ENCODE assay signal across 8 cellular contexts in the genomic region with DNA sequence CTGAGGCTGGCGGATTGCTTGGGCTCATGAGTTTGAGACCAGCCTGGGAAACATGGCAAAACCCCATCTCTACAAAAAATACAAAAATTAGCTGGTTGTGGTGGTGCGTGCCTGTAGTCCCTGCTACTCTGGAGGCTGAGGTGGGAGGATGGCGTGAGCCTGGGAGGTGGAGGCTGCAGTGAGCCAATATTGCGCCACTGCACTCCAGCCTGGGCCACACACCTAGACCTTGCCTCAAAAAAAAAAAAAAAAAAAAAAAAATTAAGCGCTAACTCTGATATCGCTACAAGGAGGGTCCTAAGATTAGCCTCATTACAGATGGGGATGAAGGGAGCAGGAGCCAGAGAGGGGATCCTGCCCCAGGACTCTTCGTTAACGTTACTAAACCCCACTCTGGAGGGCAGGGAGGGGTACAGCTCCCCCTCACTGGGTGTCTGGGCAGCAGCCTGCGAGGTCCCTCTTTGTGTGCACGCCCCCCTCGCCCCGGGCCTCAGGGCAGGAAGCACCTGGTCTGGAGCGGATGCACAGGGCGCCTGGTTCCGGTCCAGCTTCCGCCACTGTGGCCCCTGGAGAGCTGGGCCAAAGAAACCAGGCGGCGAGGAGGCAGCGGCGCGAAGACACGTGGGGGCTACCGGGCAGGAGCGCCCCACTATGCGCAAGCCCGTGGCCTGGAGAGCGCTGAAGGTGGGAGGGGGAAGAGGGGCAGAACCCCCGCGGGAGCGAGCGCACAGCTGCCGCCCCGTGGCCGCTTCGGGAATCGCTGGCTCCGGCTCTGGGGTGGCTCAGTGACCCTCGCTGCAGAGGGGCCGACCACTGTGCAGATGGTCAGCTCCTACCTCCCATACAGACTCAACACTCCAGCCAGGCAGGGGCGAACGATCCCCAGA. TPM values are rescaled to one million over a fixed set of nuclear protein-coding genes. Genes with fewer than 3 reads are reported as not detected.
DNase-seq lines count a peak whose midpoint lies in the region; ATAC-seq and TF ChIP-seq lines count a peak whose summit lies in the region.

No MANE protein-coding gene starts in this region.

- BruUV-seq in A673 (replicated peaks; lab: Mats Ljungman, UMichigan): no TSS peak
- no TSS peak for BruUV-seq in PC-3 (replicated peaks; lab: Mats Ljungman, UMichigan)

- no peak for TF ChIP-seq POLR2A in gastrocnemius medialis (IDR thresholded peaks at IDR 0.05)

- CTCF ChIA-PET in A673 (lab: Charles Lee): interaction anchor here (0.6 to 1.7 kb wide), 5 partner anchors 10 to 148 kb away, joined by 3 to 5 read pairs (median 4); no protein-coding TSS in a partner anchor
- CTCF ChIA-PET in PC-3 (lab: Charles Lee): interaction anchor here (0.6 to 2.3 kb wide), 4 partner anchors 10 to 1507 kb away, joined by 8 to 16 read pairs (median 10); no protein-coding TSS in a partner anchor

- no peaks in the 10 kb centered on the region for H3K79me2 ChIP-seq in PC-3 (ENCODE audit: low read length)

- TF ChIP-seq CTCF in A673 (conservative IDR thresholded peaks at IDR 0.05; ENCODE audit: low read depth, low read length) (peak; percentile 81), PC-3 (conservative IDR thresholded peaks at IDR 0.05; ENCODE audit: low read depth, low read length) (peak; percentile 94), gastrocnemius medialis (IDR thresholded peaks at IDR 0.05 in 4 of 5, conservative IDR thresholded peaks at IDR 0.05 in 1 of 5) (peak; percentile 58 to 72 (median 69))

- H4K20me1 ChIP-seq in PC-3 (ENCODE audit: low read length): no peaks in the 10 kb centered on the region

- H3K9ac ChIP-seq in PC-3 (ENCODE audit: low read length): peak overlapping the region; percentile 14; the same call in 1 of the 2 replicates

- H3K9me3 ChIP-seq in A673 (ENCODE audit: low read depth, low read length, poor library complexity, severe bottlenecking): no peaks in the 10 kb centered on the region
- no peaks in the 10 kb centered on the region for H3K9me3 ChIP-seq in PC-3 (ENCODE audit: low read length)
- no peaks in the 10 kb centered on the region for H3K9me3 ChIP-seq in gastrocnemius medialis

- H3K27ac ChIP-seq in A673 (ENCODE audit: low read depth, low read length, poor library complexity, severe bottlenecking): no peak overlapping the region
- no peak overlapping the region for H3K27ac ChIP-seq in PC-3 (ENCODE audit: low read length)
- H3K27ac ChIP-seq in gastrocnemius medialis: peak overlapping the region; percentile 67 to 85 (median 75)

- H3K9me2 ChIP-seq in PC-3 (replicated peaks; ENCODE audit: low read length): no peaks in the 10 kb centered on the region

- DNase-seq in A673 (ENCODE audit: low spot score) (no peak), PC-3 (peak; percentile 50), Right ventricle myocardium inferior (ENCODE audit: missing footprints) (peak; percentile 86), gastrocnemius medialis (no peak), amniotic stem cell (lab: John Stamatoyannopoulos, UW) (no peak), GOT3 (lab: John Stamatoyannopoulos, UW) (no peak)
- peak; percentile 40 to 62 (median 42) for DNase-seq in activated naive CD4-positive, alpha-beta T cell (lab: John Stamatoyannopoulos, UW)

- POLR2A ChIA-PET in A673 (lab: Charles Lee; ENCODE audit: low non-redundant PET) (no interaction called here), PC-3 (lab: Charles Lee; ENCODE audit: unreplicated experiment) (interaction anchor here (0.6 kb wide), 1 partner anchor 50 kb away, joined by 6 read pairs; no protein-coding TSS in a partner anchor)

- intact Hi-C loops in A673 (cut with micrococcal nuclease; ENCODE audit: unreplicated experiment): no loop called here
- intact Hi-C loops in PC-3 (cut with micrococcal nuclease): loop anchor here (5.0 kb wide), 1 partner anchor 48 kb away; a partner anchor contains a TSS
- intact Hi-C loops in Right ventricle myocardium inferior (cut with DNase I): loop anchor here (2.0 kb wide), 3 partner anchors 13 to 59 kb away; a partner anchor contains a TSS
- intact Hi-C loops in gastrocnemius medialis (cut with DNase I; ENCODE audit: low total_unique reads): no loop called here

- H3K36me3 ChIP-seq in A673 (ENCODE audit: insufficient read depth, low read length, poor library complexity, severe bottlenecking) (peaks cover 10% of the 10 kb centered on the region), PC-3 (ENCODE audit: low read depth, low read length) (peaks cover 4% of the 10 kb centered on the region; the same call in 1 of the 2 replicates), gastrocnemius medialis (peaks cover 0 to 14% of the 10 kb centered on the region in 2 donors)

- no peaks in the 10 kb centered on the region for H3F3A ChIP-seq in PC-3 (ENCODE audit: low read length, unreplicated experiment)

- in situ Hi-C loops in gastrocnemius medialis (cut with MboI; ENCODE audit: low sequenced_read_pairs in 4 of 4): loop anchor here in 1 of 4 donors (25.0 kb wide), 1 partner anchor 158 kb away; no protein-coding TSS in a partner anchor

- H3K4me2 ChIP-seq in PC-3 (ENCODE audit: low read length): peak overlapping the region; percentile 52

- H3K27me3 ChIP-seq in A673 (replicated peaks; ENCODE audit: insufficient read depth, low read depth, low read length, poor library complexity) (no peaks in the 10 kb centered on the region), PC-3 (ENCODE audit: low read length) (no peaks in the 10 kb centered on the region), gastrocnemius medialis (no peaks in the 10 kb centered on the region)

- H3K4me1 ChIP-seq in A673 (ENCODE audit: insufficient read depth, low read length, poor library complexity, severe bottlenecking) (no peaks in the 10 kb centered on the region), PC-3 (ENCODE audit: insufficient read depth, low read length) (peaks cover 10% of the 10 kb centered on the region; the same call in 1 of the 2 replicates), gastrocnemius medialis (peaks cover 6 to 12% of the 10 kb centered on the region in 2 donors)

- ATAC-seq in GM19438 (IDR thresholded peaks at IDR 0.05; ENCODE audit: low read depth, unreplicated experiment): peak; percentile 42
- peak; percentile 17 for ATAC-seq in PC-3
- ATAC-seq in Right ventricle myocardium inferior: peak; percentile 14
- peak in 1 of 2 donors; percentile 26 for ATAC-seq in gastrocnemius medialis

- no peak overlapping the region for H3K4me3 ChIP-seq in A673 (ENCODE audit: low read depth, low read length, poor library complexity, severe bottlenecking)
- H3K4me3 ChIP-seq in PC-3 (ENCODE audit: low read length): peak overlapping the region; percentile 57
- peak overlapping the region in 1 of 4 donors; percentile 30 for H3K4me3 ChIP-seq in gastrocnemius medialis

- H2AFZ ChIP-seq in PC-3 (ENCODE audit: low read length): peak overlapping the region; percentile 70

RNA-seq across cellular contexts. Expression of a gene that starts 1.5 kb away (rescaled TPM):
- total RNA-seq in A673 (2021) (not detected in 2 replicates), PC-3 (2014; rRNA removed) (3.3 and 12.0 TPM in 2 replicates), Right ventricle myocardium inferior (9.4 TPM), gastrocnemius medialis (1 to 10 TPM; 2.6 to 5.0 (median 3.1) TPM)

RNA-seq across cellular contexts. Expression of a gene that starts 12.3 kb away (rescaled TPM):
- total RNA-seq in A673 (2021): 85.7 and 109 TPM in 2 replicates
- 91.8 and 117 TPM in 2 replicates for total RNA-seq in PC-3 (2014; rRNA removed)
- total RNA-seq in Right ventricle myocardium inferior: 21.1 TPM
- total RNA-seq in gastrocnemius medialis: 10 to 100 TPM; 31.7 to 47.9 (median 45.0) TPM

RNA-seq across cellular contexts. Expression of a gene that starts 13.9 kb away (rescaled TPM):
- 119 and 126 TPM in 2 replicates for total RNA-seq in A673 (2021)
- total RNA-seq in PC-3 (2014; rRNA removed): 266 and 337 TPM in 2 replicates
- total RNA-seq in Right ventricle myocardium inferior: 54.0 TPM
- total RNA-seq in gastrocnemius medialis: 10 to 100 TPM; 36.3 to 81.3 (median 49.4) TPM

RNA-seq across cellular contexts. Expression of a gene that starts 46.0 kb away (rescaled TPM):
- total RNA-seq in A673 (2021) (63.3 and 69.5 TPM in 2 replicates), PC-3 (2014; rRNA removed) (179 and 243 TPM in 2 replicates), Right ventricle myocardium inferior (34.5 TPM), gastrocnemius medialis (10 to 100 TPM; 16.5 to 40.7 (median 33.4) TPM)

RNA-seq across cellular contexts. Expression of a gene that starts 46.0 kb away (rescaled TPM):
- total RNA-seq in A673 (2021) (148 and 164 TPM in 2 replicates), PC-3 (2014; rRNA removed) (155 and 191 TPM in 2 replicates), Right ventricle myocardium inferior (18.8 TPM), gastrocnemius medialis (10 to 100 TPM; 15.4 to 19.1 (median 16.7) TPM)

Comparison
In these comparisons a context has a peak if more than half of its experiments do, and no peak if none do; other contexts are left out.
1. DNase-seq: peak in PC-3 (single experiment), activated naive CD4-positive, alpha-beta T cell (4 of 4) and Right ventricle myocardium inferior (single experiment); none in A673 (single experiment), gastrocnemius medialis (0 of 2), amniotic stem cell (single experiment) and GOT3 (single experiment).
2. H3K27ac ChIP-seq: peak in gastrocnemius medialis (4 of 4); none in A673 (single experiment) and PC-3 (single experiment).
3. intact Hi-C loops: an anchor here in PC-3 (5.0 kb wide) and Right ventricle myocardium inferior (2.0 kb wide); none called in A673 and gastrocnemius medialis.
4. Peak in every context shown above with its lines, with median percentiles within 50 percentile points of each other: CTCF ChIP-seq.